In genomic region chr7:30136339-30136738, GRCh38 we compare ENCODE assay signal across 8 cellular contexts. TPM values are rescaled to one million over a fixed set of nuclear protein-coding genes. Genes with fewer than 3 reads are reported as not detected.
DNase-seq lines count a peak whose midpoint lies in the region; ATAC-seq and TF ChIP-seq lines count a peak whose summit lies in the region.

No MANE protein-coding gene starts in this region.

- DNase-seq in 8988T (peak; percentile 28), HFFc6 (no peak), caudate nucleus (lab: John Stamatoyannopoulos, UW) (no peak), adrenal gland (no peak), NCI-H1105 (lab: John Stamatoyannopoulos, UW) (no peak), epidermal melanocyte (ENCODE audit: insufficient read length, low spot score) (no peak)

- no peak for TF ChIP-seq POLR2A in adrenal gland (IDR thresholded peaks at IDR 0.05)

- TF ChIP-seq CTCF in HFFc6 (IDR thresholded peaks at IDR 0.05) (no peak), adrenal gland (IDR thresholded peaks at IDR 0.05) (no peak)

- peak overlapping the region; percentile 75 for H3K27ac Mint-ChIP-seq in HFFc6

- no peak for ATAC-seq in GM21825 (IDR thresholded peaks at IDR 0.05; ENCODE audit: unreplicated experiment)

- H3K27me3 Mint-ChIP-seq in HFFc6 (ENCODE audit: insufficient read depth): no peaks in the 10 kb centered on the region; the same call in none of the 2 replicates

- H3K36me3 ChIP-seq in mesodermal cell (ENCODE audit: control insufficient read depth, insufficient read depth, low read length) (peaks cover 3% of the 10 kb centered on the region), adrenal gland (replicated peaks in 1 of 2) (no peaks in the 10 kb centered on the region)

- peak overlapping the region; percentile 73 for H3K4me3 ChIP-seq in mesodermal cell (ENCODE audit: extremely low read depth, insufficient read depth, low read length, poor library complexity, severe bottlenecking)
- peak overlapping the region in 2 of 4 donors; percentile 21 to 89 for H3K4me3 ChIP-seq in adrenal gland

- no peaks in the 10 kb centered on the region for H3K9me3 ChIP-seq in mesodermal cell (ENCODE audit: control insufficient read depth, low read length)
- no peaks in the 10 kb centered on the region for H3K9me3 ChIP-seq in adrenal gland (replicated peaks in 1 of 3)

- H3K9me3 Mint-ChIP-seq in HFFc6: no peaks in the 10 kb centered on the region

- WGBS in mesodermal cell (ENCODE audit: insufficient coverage in 2 of 2), 2 experiments: 11 to 12% methylated on average over 10 to 16 of the region's 24 CpGs
- WGBS in adrenal gland, 4 donors: 5 to 28% (median 28%) methylated on average over 6 to 24 of the region's 24 CpGs

- peaks cover 15% of the 10 kb centered on the region for H3K4me1 Mint-ChIP-seq in HFFc6 (ENCODE audit: low read depth)

- intact Hi-C loops in adrenal gland (cut with DNase I): no loop called here

- H3K27ac ChIP-seq in caudate nucleus (ENCODE audit: low read depth, low read length): peak overlapping the region; percentile 82
- no peak overlapping the region for H3K27ac ChIP-seq in mesodermal cell (ENCODE audit: low read depth, low read length, severe bottlenecking)
- H3K27ac ChIP-seq in adrenal gland: peak overlapping the region in 1 of 5 donors; percentile 91

- no peaks in the 10 kb centered on the region for H3K36me3 Mint-ChIP-seq in HFFc6 (ENCODE audit: low read depth)

- H3K4me1 ChIP-seq in mesodermal cell (ENCODE audit: control insufficient read depth, insufficient read depth, low read length, poor library complexity, severe bottlenecking): no peaks in the 10 kb centered on the region
- H3K4me1 ChIP-seq in adrenal gland (replicated peaks in 1 of 2): peaks cover 0 to 6% of the 10 kb centered on the region in 2 donors

- no peaks in the 10 kb centered on the region for H3K27me3 ChIP-seq in adrenal gland

- peak overlapping the region; percentile 90 for H3K4me3 Mint-ChIP-seq in HFFc6

RNA-seq across cellular contexts. Expression of gene MTURN, which starts 1.6 kb away (rescaled TPM):
- 1 to 10 TPM; 4.3 to 7.1 (median 5.9) TPM for total RNA-seq in HFFc6 (2021; fragmentation: NEBNext Ultra II Directional; extraction: Animal tissue kit (Norgen Biotek cat#: 25700))
- 14.6 TPM for polyA plus RNA-seq in mesodermal cell (2013, experiment 1 of 2)
- 9.9 TPM for polyA plus RNA-seq in mesodermal cell (2013, experiment 2 of 2)
- total RNA-seq in adrenal gland: 10 to 100 TPM in 1 of 8 donors, 1 to 10 TPM in 7; 4.6 to 15.6 (median 6.9) TPM
- 10 to 100 TPM in 1 of 3 donors, 1 to 10 TPM in 2; 6.6 to 11.3 (median 9.6) TPM for polyA plus RNA-seq in adrenal gland
